9 cellular contexts compared by ENCODE assay signal in genomic region chrX:66046612-66047235, GRCh38. TPM values are rescaled to one million over a fixed set of nuclear protein-coding genes. Genes with fewer than 3 reads are reported as not detected.
DNase-seq lines count a peak whose midpoint lies in the region; ATAC-seq, FAIRE-seq and TF ChIP-seq lines count a peak whose summit lies in the region.
"Had no signal": no experiment of that assay in that cellular context is flagged by ENCODE, and none has a peak within 500 bp of the region (broad histone marks: within the 10 kb centered on the region; RNA-seq: fewer than 3 reads in every experiment).

No MANE protein-coding gene starts in this region.

- H3K27ac ChIP-seq in GM12878 (ENCODE audit: control insufficient read depth, insufficient read depth) (peak overlapping the region; percentile 85), ovary (no peak overlapping the region)

- intact Hi-C loops in GM12878 (cut with micrococcal nuclease; ENCODE audit: unreplicated experiment) = loop anchor here (2.0 kb wide), 1 partner anchor 116 kb away; no protein-coding TSS in a partner anchor
- intact Hi-C loops in ovary (cut with DNase I) = no loop called here

- peak; percentile 93 for FAIRE-seq in GM12878 (lab: Jason Lieb, UNC)

- H3K4me1 ChIP-seq in GM12878 (ENCODE audit: control insufficient read depth, insufficient read depth, low read length) (peaks cover 36% of the 10 kb centered on the region), ovary (ENCODE audit: insufficient read depth) (no peaks in the 10 kb centered on the region)

- H3K4me2 ChIP-seq in GM12878 (ENCODE audit: control insufficient read depth, insufficient read depth) = peak overlapping the region; percentile 68

- H3K9me3 ChIP-seq in GM12878 (replicated peaks; ENCODE audit: control insufficient read depth, insufficient read depth, low read length) (no peaks in the 10 kb centered on the region; the same call in 2 of the 3 replicates), ovary (no peaks in the 10 kb centered on the region)

- CTCF ChIA-PET in GM12878 (lab: Yijun Ruan, JAX) = interaction anchor here (0.8 to 2.2 kb wide), 10 partner anchors 16 to 301 kb away, joined by 3 to 16 read pairs (median 5); partner anchors contain the start of gene HEPH

- in situ Hi-C loops in GM12878 (cut with MboI) = no loop called here

- H3K36me3 ChIP-seq in GM12878 (ENCODE audit: control insufficient read depth in 2 of 2, insufficient read depth in 2 of 2, low read length in 1 of 2) (no peaks in the 10 kb centered on the region), ovary (no peaks in the 10 kb centered on the region)

- SMC1A ChIA-PET in GM12878 (lab: Charles Lee; ENCODE audit: uncharacterized antibody, unreplicated experiment) = interaction anchor here (0.7 to 2.2 kb wide), 27 partner anchors 9 to 359 kb away, joined by 3 to 18 read pairs (median 4); partner anchors contain the start of gene HEPH

- H3K4me3 ChIP-seq in GM12865 (ENCODE audit: low read depth, low read length) (no peak overlapping the region), GM12878 (no peak overlapping the region), ovary (no peak overlapping the region)

- RAD21 ChIA-PET in GM12878 (lab: Charles Lee; ENCODE audit: unreplicated experiment) = interaction anchor here (0.6 to 5.7 kb wide), 16 partner anchors 9 to 358 kb away, joined by 3 to 47 read pairs (median 4); partner anchors contain the start of gene HEPH

- H3K9ac ChIP-seq in GM12878 (ENCODE audit: control insufficient read depth, insufficient read depth, low read length) = no peak overlapping the region

- TF ChIP-seq POLR2A in GM12878 (IDR thresholded peaks at IDR 0.05; ENCODE audit: low read depth, low read length) (no peak), ovary (IDR thresholded peaks at IDR 0.05) (no peak)

- DNase-seq in GM12865 (ENCODE audit: low read depth) = peak; percentile 81
- peak; percentile 63 to 66 for DNase-seq in Kasumi-1 (lab: John Stamatoyannopoulos, UW)
- peak; percentile 81 for DNase-seq in GM12878 (ENCODE audit: low read depth, low spot score)
- DNase-seq in ovary = no peak
- no peak for DNase-seq in NK-92 treated with Interleukin-12 subunit alpha and Interleukin-12 subunit beta, amount 100 ng/mL, for 24 hours (lab: John Stamatoyannopoulos, UW)
- no peak for DNase-seq in NCI-H526 (lab: John Stamatoyannopoulos, UW)
- DNase-seq in superior temporal gyrus (ENCODE audit: extremely low spot score) = no peak

- no peaks in the 10 kb centered on the region for H4K20me1 ChIP-seq in GM12878 (ENCODE audit: control insufficient read depth, insufficient read depth)

- POLR2A ChIA-PET in GM12878 (lab: Charles Lee) = interaction anchor here (1.3 to 3.1 kb wide), 4 partner anchors 27 to 118 kb away, joined by 3 to 18 read pairs (median 7); no protein-coding TSS in a partner anchor

- H3K27me3 ChIP-seq in GM12878 (replicated peaks in 1 of 2; ENCODE audit: control insufficient read depth in 2 of 2, insufficient read depth in 2 of 2, low read length in 1 of 2) (no peaks in the 10 kb centered on the region), ovary (no peaks in the 10 kb centered on the region)

- ATAC-seq in GM21576 (IDR thresholded peaks at IDR 0.05; ENCODE audit: unreplicated experiment) = peak; percentile 79
- ATAC-seq in GM12878 = peak; percentile 82

- 2% methylated on average over 2 of the region's 2 CpGs for WGBS in GM12878 (ENCODE audit: insufficient coverage, insufficient replicate concordance, low lambda C conversion rate, missing lambda C conversion rate)
- 47 to 59% (median 48%) methylated on average over 2 of the region's 2 CpGs for WGBS in ovary, 3 donors

- TF ChIP-seq CTCF in GM12865 (IDR thresholded peaks at IDR 0.05; ENCODE audit: insufficient read depth, low read depth, low read length, missing control alignments) = no peak
- no peak for TF ChIP-seq CTCF in GM12878 (IDR thresholded peaks at IDR 0.05 in 2 of 3, conservative IDR thresholded peaks at IDR 0.05 in 1 of 3; ENCODE audit: control insufficient read depth in 2 of 3, extremely low read depth in 1 of 3, insufficient read depth in 1 of 3, low read depth in 3 of 3, low read length in 3 of 3)
- TF ChIP-seq CTCF in ovary (IDR thresholded peaks at IDR 0.05) = no peak

- no TSS peak for BruUV-seq in GM12878 (replicated peaks; lab: Mats Ljungman, UMichigan)

- no peak for TF ChIP-seq RAD21 in GM12878 (IDR thresholded peaks at IDR 0.05; ENCODE audit: insufficient read depth, low read depth, low read length)

- TF ChIP-seq EP300 in GM12878 (IDR thresholded peaks at IDR 0.05; ENCODE audit: borderline replicate concordance in 1 of 2, control insufficient read depth in 1 of 2, low read depth in 2 of 2, low read length in 2 of 2) (peak; percentile 97 to 100), ovary (IDR thresholded peaks at IDR 0.05) (no peak)

- H2AFZ ChIP-seq in GM12878 (ENCODE audit: control insufficient read depth, low read depth, low read length) = no peak overlapping the region

- no peaks in the 10 kb centered on the region for H3K79me2 ChIP-seq in GM12878 (ENCODE audit: control insufficient read depth, insufficient read depth, low read length)

TF ChIP-seq in GM12878, 131 proteins besides CTCF, POLR2A, EP300 and RAD21 (continues in another document):
- no peak for TF ChIP-seq ZNF622 (IDR thresholded peaks at IDR 0.05)
- peak; percentile 90 for TF ChIP-seq GATAD2B (conservative IDR thresholded peaks at IDR 0.05; ENCODE audit: low read depth)
- TF ChIP-seq CBFB (IDR thresholded peaks at IDR 0.05; ENCODE audit: low read depth) = peak; percentile 82; the same call in 1 of the 2 replicates
- peak; percentile 88 for TF ChIP-seq BCL3 (IDR thresholded peaks at IDR 0.05; ENCODE audit: borderline replicate concordance, insufficient read depth, low read depth, low read length, poor library complexity, severe bottlenecking)
- TF ChIP-seq CREB1 (IDR thresholded peaks at IDR 0.05; ENCODE audit: low read depth) = peak; percentile 51; the same call in 1 of the 2 replicates
- peak; percentile 24 for TF ChIP-seq CUX1 (IDR thresholded peaks at IDR 0.05; ENCODE audit: insufficient replicate concordance, low read depth, low read length)
- TF ChIP-seq EGR1 (IDR thresholded peaks at IDR 0.05; ENCODE audit: borderline replicate concordance in 1 of 2, low read depth in 2 of 2, low read length in 2 of 2) = peak in 1 of 2 experiments; percentile 94; a peak in 2 of 3 replicates

RNA-seq across cellular contexts. Expression of gene VSIG4, which starts 6.8 kb away (rescaled TPM):
- not detected in 2 replicates for total RNA-seq in GM12878 (2013; cell fraction: nucleolus; rRNA removed)
- total RNA-seq in GM12878 (2014; rRNA removed) (not detected in 2 replicates), GM12878 (2014; rRNA removed; fragmentation: Illumina TruSeq; extraction: Trizol) (not detected in 2 replicates), GM12878 (2021) (0.13 and 0.36 TPM in 2 replicates), ovary (10 to 100 TPM in 6 of 7 donors, 1 to 10 TPM in 1; 4.4 to 50.5 (median 30.3) TPM)
- not detected for polyA plus RNA-seq in GM12878 (2011; ENCODE audit: low read depth)
- polyA plus RNA-seq in GM12878 (2011; rRNA removed) (0.05 TPM in 1 of 2 replicates, not detected in the other), GM12878 (2014; fragmentation: Illumina TruSeq; extraction: Trizol) (not detected in 2 replicates), GM12878 (2014; fragmentation: Nextera tagmentation; extraction: Ambion mirVana) (not detected), GM12878 (2014; rRNA removed) (not detected in 2 replicates), GM12878 (2016; fragmentation: Nextera tagmentation; extraction: Ambion mirVana) (not detected), ovary (10 to 100 TPM; 19.4 to 92.5 TPM)
- polyA plus RNA-seq in GM12878 (2011; cell fraction: cytosol; rRNA removed) = 0.05 and 0.06 TPM in 2 replicates
- 0.10 TPM in 1 of 2 replicates, not detected in the other for polyA plus RNA-seq in GM12878 (2011; cell fraction: nucleus; rRNA removed)
- polyA plus RNA-seq in GM12878 (2012) = not detected in 2 replicates
- 0.15 TPM in 1 of 2 replicates, not detected in the other for polyA minus RNA-seq in GM12878 (2011; rRNA and poly(A)+ RNA removed)
- not detected in 2 replicates for polyA minus RNA-seq in GM12878 (2011; cell fraction: cytosol; rRNA and poly(A)+ RNA removed)
- polyA minus RNA-seq in GM12878 (2011; cell fraction: nucleus; rRNA and poly(A)+ RNA removed) = not detected in 2 replicates
- total RNA-seq: neural crest cell had no signal

Comparison
In these comparisons a context has a peak if more than half of its experiments do, and no peak if none do; other contexts are left out.
1. DNase-seq: peak in GM12865 (single experiment), Kasumi-1 (2 of 2) and GM12878 (single experiment); none in ovary (0 of 5), NK-92 treated with Interleukin-12 subunit alpha and Interleukin-12 subunit beta, amount 100 ng/mL, for 24 hours (single experiment), NCI-H526 (0 of 2) and superior temporal gyrus (single experiment).